ENCODE assay signal across 10 cellular contexts in the genomic region with DNA sequence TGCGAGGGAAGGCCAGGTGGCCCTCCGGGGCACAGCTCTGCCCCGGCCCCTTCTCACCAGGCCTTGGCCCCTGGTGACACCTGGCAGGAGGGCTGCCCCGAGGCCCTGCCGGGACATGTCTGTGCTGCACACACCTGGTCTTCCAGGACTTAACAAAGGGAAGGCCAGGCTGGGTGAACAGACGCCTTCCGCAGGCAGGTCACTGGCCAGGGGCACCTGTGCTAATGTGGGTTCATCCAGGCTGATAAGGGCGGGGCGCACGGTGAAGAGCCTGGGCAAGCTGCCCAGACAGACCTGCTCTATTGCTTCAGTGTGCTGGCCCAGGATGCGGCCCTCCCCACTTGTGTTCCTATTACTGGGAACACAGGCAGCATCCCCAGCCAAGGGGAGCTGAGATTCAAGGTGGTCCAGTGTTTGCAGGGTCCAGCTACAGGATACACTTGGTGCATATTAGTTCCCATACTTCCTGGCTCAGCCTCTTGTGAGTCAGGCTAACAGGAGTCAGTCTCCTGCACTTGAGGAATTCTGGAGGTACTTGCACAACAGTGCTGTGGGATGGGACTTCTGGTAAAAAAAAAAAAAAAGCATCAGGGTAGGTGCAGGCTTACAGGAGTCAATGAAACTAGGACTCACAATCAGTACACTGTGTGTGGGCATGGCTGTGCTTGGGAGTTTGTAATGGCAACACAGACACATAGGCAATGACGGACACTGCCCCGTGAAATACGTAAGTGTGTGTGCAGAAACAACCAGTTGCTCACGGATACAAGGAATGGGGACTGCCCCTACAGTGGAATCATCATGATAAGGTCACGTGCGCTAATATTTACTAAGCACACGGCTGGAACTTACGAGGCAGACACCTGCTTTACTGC.
DNase-seq lines count a peak whose midpoint lies in the region; FAIRE-seq and TF ChIP-seq lines count a peak whose summit lies in the region.
"Had no signal": no experiment of that assay in that cellular context is flagged by ENCODE, and none has a peak within 500 bp of the region (broad histone marks: within the 10 kb centered on the region; RNA-seq: fewer than 3 reads in every experiment).

No MANE protein-coding gene starts in this region.

- TF ChIP-seq POLR2A in esophagus squamous epithelium (IDR thresholded peaks at IDR 0.05), result no peak

- no peaks in the 10 kb centered on the region for H3K9me3 ChIP-seq in esophagus squamous epithelium
- H3K9me3 ChIP-seq in small intestine (ENCODE audit: control insufficient read depth, low read depth), result no peaks in the 10 kb centered on the region
- H3K9me3 ChIP-seq: gastrocnemius medialis had no signal

- peaks cover 21 to 91% (median 22%) of the 10 kb centered on the region in 3 donors for H3K36me3 ChIP-seq in esophagus squamous epithelium
- H3K36me3 ChIP-seq in small intestine (ENCODE audit: control insufficient read depth in 2 of 2, insufficient read depth in 2 of 2, low read length in 2 of 2), result peaks cover 8% of the 10 kb centered on the region in 2 donors

- intact Hi-C loops in esophagus squamous epithelium (cut with DNase I), result no loop called here

- H3K4me3 ChIP-seq in esophagus squamous epithelium (no peak overlapping the region), small intestine (ENCODE audit: low read depth in 1 of 2, low read length in 2 of 2) (no peak overlapping the region)
- H3K4me3 ChIP-seq: gastrocnemius medialis had no signal

- H3K4me1 ChIP-seq in esophagus squamous epithelium (peaks cover 8 to 30% (median 16%) of the 10 kb centered on the region in 3 donors), small intestine (ENCODE audit: control insufficient read depth in 2 of 2, insufficient read depth in 1 of 2, low read depth in 1 of 2, low read length in 1 of 2) (no peaks in the 10 kb centered on the region)

- FAIRE-seq in small intestine (lab: Jason Lieb, UNC), result no peak

- no peak for TF ChIP-seq CTCF in esophagus squamous epithelium (IDR thresholded peaks at IDR 0.05)

- DNase-seq in HT1080 (ENCODE audit: low read depth) (peak; percentile 51), NCI-H774 (lab: John Stamatoyannopoulos, UW) (peak; percentile 89), esophagus squamous epithelium (lab: John Stamatoyannopoulos, UW) (no peak), small intestine (peak; percentile 68), GM03348 (ENCODE audit: low spot score) (no peak), NCI-H526 treated with DMSO at 0.1 percent for 48 hours (lab: John Stamatoyannopoulos, UW) (no peak)
- DNase-seq in activated CD8-positive, alpha-beta memory T cell treated with anti-CD3 and anti-CD28 coated beads for 24 hours, result no peak
- DNase-seq: activated T-cell treated with anti-CD3 and anti-CD28 coated beads, Interleukin-2, amount 50 U/mL, for 24 hours; NCI-H1694 had no signal

- 65 to 87% methylated on average over 11 to 14 of the region's 19 CpGs for WGBS in esophagus squamous epithelium, 2 donors
- 31 to 73% (median 49%) methylated on average over 15 to 19 of the region's 19 CpGs for WGBS in small intestine, 3 donors

- H3K27ac ChIP-seq in esophagus squamous epithelium (peak overlapping the region in 3 of 4 donors; percentile 61 to 75 (median 72)), small intestine (ENCODE audit: low read depth in 1 of 2, low read length in 1 of 2) (no peak overlapping the region)

- H3K27me3 ChIP-seq in esophagus squamous epithelium (no peaks in the 10 kb centered on the region), small intestine (ENCODE audit: control insufficient read depth in 2 of 2, insufficient read depth in 2 of 2, low read length in 2 of 2) (no peaks in the 10 kb centered on the region)
- H3K27me3 ChIP-seq: gastrocnemius medialis had no signal

Comparison
In these comparisons a context has a peak if more than half of its experiments do, and no peak if none do; other contexts are left out.
1. DNase-seq: peak in HT1080 (single experiment), NCI-H774 (single experiment) and small intestine (single experiment); none in esophagus squamous epithelium (single experiment), GM03348 (single experiment), activated CD8-positive, alpha-beta memory T cell treated with anti-CD3 and anti-CD28 coated beads for 24 hours (single experiment) and NCI-H526 treated with DMSO at 0.1 percent for 48 hours (single experiment).
2. H3K27ac ChIP-seq: peak in esophagus squamous epithelium (3 of 4); none in small intestine (0 of 2).